Comparison of ENCODE assay signal across 8 cellular contexts in the genomic region with DNA sequence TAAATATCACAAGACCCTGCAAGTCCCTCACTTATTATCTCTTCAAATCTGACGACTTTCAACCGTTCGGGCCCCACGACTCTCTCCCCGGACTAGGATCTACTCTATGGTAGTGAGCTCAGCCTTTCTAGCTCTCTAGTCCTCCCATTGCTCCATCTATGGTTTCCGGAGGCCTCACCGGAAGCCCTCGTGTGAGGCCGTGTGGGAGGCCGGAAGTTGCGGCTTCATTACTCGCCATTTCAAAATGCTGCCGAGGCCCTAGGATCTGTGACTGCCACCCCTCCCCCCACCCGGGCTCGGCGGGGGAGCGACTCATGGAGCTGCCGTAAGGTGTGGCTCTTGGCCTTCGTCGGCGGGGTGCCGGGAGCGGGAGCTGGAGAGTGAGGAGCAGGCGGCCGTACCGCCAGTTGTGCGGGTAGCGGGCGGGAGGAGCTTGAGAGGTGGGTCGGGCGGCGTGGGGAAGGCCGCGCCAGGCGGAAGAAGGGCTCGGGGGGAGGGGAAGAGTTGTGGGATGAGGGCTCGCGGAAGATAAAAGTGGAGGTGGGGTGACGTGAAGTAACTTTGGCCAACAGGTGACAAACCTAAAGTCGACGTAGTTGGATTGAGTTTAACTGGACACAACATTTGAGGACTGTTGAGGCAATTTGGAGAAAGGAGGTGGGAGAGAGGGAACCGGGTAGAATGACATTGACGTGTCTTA. TPM values are rescaled to one million over a fixed set of nuclear protein-coding genes. Genes with fewer than 3 reads are reported as not detected.
A peak's percentile ranks its signal among the peaks of the same experiment; 100 is the strongest.
DNase-seq lines count a peak whose midpoint lies in the region; ATAC-seq, FAIRE-seq and TF ChIP-seq lines count a peak whose summit lies in the region.

Gene MDM4 (plus strand): TSS at position 227 of the 700 bp plus-strand sequence. CDS start 9,113 bp downstream, outside the sequence.

- H3K36me3 Mint-ChIP-seq in activated naive CD8-positive, alpha-beta T cell treated with anti-CD3 and anti-CD28 coated beads, Interleukin-2, amount 50 U/mL, for 24 hours (ENCODE audit: low read depth): peaks cover 26% of the 10 kb centered on the region

- peak; percentile 72 for FAIRE-seq in GM12891 (lab: Jason Lieb, UNC)

- peaks cover 71% of the 10 kb centered on the region for H3K4me1 Mint-ChIP-seq in activated naive CD8-positive, alpha-beta T cell treated with anti-CD3 and anti-CD28 coated beads, Interleukin-2, amount 50 U/mL, for 24 hours

- peaks cover 18% of the 10 kb centered on the region for H3K79me2 ChIP-seq in parathyroid adenoma

- H3K36me3 ChIP-seq in parathyroid adenoma (ENCODE audit: control insufficient read depth, insufficient read depth, low read length) (no peaks in the 10 kb centered on the region), tibial artery (peaks cover 0 to 10% (median 0%) of the 10 kb centered on the region in 3 donors)

- H3K4me1 ChIP-seq in parathyroid adenoma (no peaks in the 10 kb centered on the region), tibial artery (peaks cover 0 to 47% (median 28%) of the 10 kb centered on the region in 4 donors)

- H3K27ac Mint-ChIP-seq in activated naive CD8-positive, alpha-beta T cell treated with anti-CD3 and anti-CD28 coated beads, Interleukin-2, amount 50 U/mL, for 24 hours: no peak within 1 kb of the TSS

- H3K4me2 ChIP-seq in parathyroid adenoma (ENCODE audit: low read length): peak within 1 kb of the TSS; percentile 86

- no peaks in the 10 kb centered on the region for H3K27me3 Mint-ChIP-seq in activated naive CD8-positive, alpha-beta T cell treated with anti-CD3 and anti-CD28 coated beads, Interleukin-2, amount 50 U/mL, for 24 hours

- no peaks in the 10 kb centered on the region for H3K9me3 ChIP-seq in parathyroid adenoma (ENCODE audit: control insufficient read depth, low read length)
- H3K9me3 ChIP-seq in tibial artery: no peaks in the 10 kb centered on the region

- no peak within 1 kb of the TSS for H3K4me3 Mint-ChIP-seq in activated naive CD8-positive, alpha-beta T cell treated with anti-CD3 and anti-CD28 coated beads, Interleukin-2, amount 50 U/mL, for 24 hours

- peak; percentile 73 for ATAC-seq in HG02840 (IDR thresholded peaks at IDR 0.05; ENCODE audit: low FRiP score, unreplicated experiment)
- peak; percentile 94 for ATAC-seq in activated naive CD8-positive, alpha-beta T cell treated with anti-CD3 and anti-CD28 coated beads, Interleukin-2, amount 50 U/mL, for 24 hours
- ATAC-seq in Right ventricle myocardium superior (ENCODE audit: poor library complexity): peak; percentile 98

- peak within 1 kb of the TSS; percentile 61 for H3K9ac ChIP-seq in parathyroid adenoma

- peak; percentile 67 for DNase-seq in GM12891 (ENCODE audit: insufficient read length, low spot score)
- DNase-seq in NCI-H1436 (lab: John Stamatoyannopoulos, UW): peak; percentile 98
- peak; percentile 90 for DNase-seq in SW 1271 (lab: John Stamatoyannopoulos, UW)
- DNase-seq in activated naive CD8-positive, alpha-beta T cell treated with anti-CD3 and anti-CD28 coated beads, Interleukin-2, amount 50 U/mL, for 24 hours: peak; percentile 95
- peak; percentile 94 for DNase-seq in Right ventricle myocardium superior
- DNase-seq in tibial artery: peak; percentile 90 to 95

- peak within 1 kb of the TSS; percentile 97 for H2AFZ ChIP-seq in parathyroid adenoma

- H3K9me3 Mint-ChIP-seq in activated naive CD8-positive, alpha-beta T cell treated with anti-CD3 and anti-CD28 coated beads, Interleukin-2, amount 50 U/mL, for 24 hours: no peaks in the 10 kb centered on the region

- intact Hi-C loops in Right ventricle myocardium superior (cut with DNase I): no loop called here
- intact Hi-C loops in tibial artery (cut with DNase I; ENCODE audit: low total_unique reads): no loop called here

- H3K27me3 ChIP-seq in parathyroid adenoma (ENCODE audit: control insufficient read depth, insufficient read depth, low read length) (no peaks in the 10 kb centered on the region), tibial artery (no peaks in the 10 kb centered on the region)

- peak; percentile 55 for TF ChIP-seq POLR2A in GM12891 (IDR thresholded peaks at IDR 0.05; ENCODE audit: low read depth, low read length)

- peak within 1 kb of the TSS; percentile 94 for H3K27ac ChIP-seq in parathyroid adenoma
- peak within 1 kb of the TSS; percentile 95 for H3K27ac ChIP-seq in tibial artery

- H3K4me3 ChIP-seq in parathyroid adenoma (ENCODE audit: low read depth, low read length): peak within 1 kb of the TSS; percentile 89
- peak within 1 kb of the TSS; percentile 83 to 94 for H3K4me3 ChIP-seq in tibial artery

- no peak for TF ChIP-seq CTCF in parathyroid adenoma (IDR thresholded peaks at IDR 0.05)
- no peak for TF ChIP-seq CTCF in tibial artery (IDR thresholded peaks at IDR 0.05)

TF ChIP-seq in GM12891, 5 proteins besides CTCF, POLR2A, EP300 and RAD21:
- peak; percentile 82 for TF ChIP-seq POU2F2 (IDR thresholded peaks at IDR 0.05; ENCODE audit: low read depth, low read length)
- no peak for TF ChIP-seq PAX5 (IDR thresholded peaks at IDR 0.05; ENCODE audit: insufficient read depth, low read length, severe bottlenecking)
- no peak for TF ChIP-seq SPI1 (IDR thresholded peaks at IDR 0.05; ENCODE audit: low read depth, low read length)
- TF ChIP-seq POLR2AphosphoS5 (IDR thresholded peaks at IDR 0.05; ENCODE audit: low read depth, low read length): peak; percentile 59
- TF ChIP-seq TAF1 (IDR thresholded peaks at IDR 0.05; ENCODE audit: low read depth, low read length): peak; percentile 88
TF ChIP-seq in GM12891: peak in this region for 3.

RNA-seq across cellular contexts. Expression of gene MDM4, which starts in this region (rescaled TPM):
- polyA plus RNA-seq in GM12891 (2012; ENCODE audit: low read depth, missing spikeins): 7.0 TPM
- total RNA-seq in Right ventricle myocardium superior: 24.2 TPM

Comparison
In these comparisons a context has a peak if more than half of its experiments do, and no peak if none do; other contexts are left out.
1. Peak in every context shown above with its lines: DNase-seq, ATAC-seq, H3K4me3 ChIP-seq and H3K27ac ChIP-seq.